8 cellular contexts compared by ENCODE assay signal in genomic region chr22:37020192-37020479, GRCh38. TPM values are rescaled to one million over a fixed set of nuclear protein-coding genes. Genes with fewer than 3 reads are reported as not detected.
A peak's percentile ranks its signal among the peaks of the same experiment; 100 is the strongest.
DNase-seq lines count a peak whose midpoint lies in the region; ATAC-seq and TF ChIP-seq lines count a peak whose summit lies in the region.

No MANE protein-coding gene starts in this region.

- intact Hi-C loops in left ventricle myocardium inferior (cut with micrococcal nuclease), result no loop called here

- ATAC-seq in GM19035 (IDR thresholded peaks at IDR 0.05; ENCODE audit: unreplicated experiment), result no peak

- TF ChIP-seq CTCF in DOHH2 (IDR thresholded peaks at IDR 0.05; ENCODE audit: low read depth, low read length, poor library complexity, severe bottlenecking) (no peak), left ventricle myocardium inferior (IDR thresholded peaks at IDR 0.05; ENCODE audit: borderline replicate concordance) (no peak), retinal pigment epithelial cell (conservative IDR thresholded peaks at IDR 0.05; ENCODE audit: low read depth, low read length) (no peak)

- H3K27me3 ChIP-seq in DOHH2 (ENCODE audit: control insufficient read depth, low read length), result no peaks in the 10 kb centered on the region
- no peaks in the 10 kb centered on the region for H3K27me3 ChIP-seq in left ventricle myocardium inferior (ENCODE audit: low read depth)

- no peak overlapping the region for H3K27ac Mint-ChIP-seq in activated naive CD8-positive, alpha-beta T cell

- H3K36me3 ChIP-seq in DOHH2 (ENCODE audit: control insufficient read depth, low read length) (peaks cover 10% of the 10 kb centered on the region), left ventricle myocardium inferior (peaks cover 12% of the 10 kb centered on the region)

- no peaks in the 10 kb centered on the region for H3F3A ChIP-seq in DOHH2 (ENCODE audit: control insufficient read depth, insufficient read depth)

- H3K27ac ChIP-seq in DOHH2 (ENCODE audit: low read depth, low read length), result peak overlapping the region; percentile 32
- peak overlapping the region; percentile 99 for H3K27ac ChIP-seq in left ventricle myocardium inferior (replicated peaks)

- H3K4me3 Mint-ChIP-seq in activated naive CD8-positive, alpha-beta T cell, result peak overlapping the region; percentile 82

- peak overlapping the region; percentile 87 for H3K4me2 ChIP-seq in DOHH2 (ENCODE audit: low read length)

- H3K27me3 Mint-ChIP-seq in activated naive CD8-positive, alpha-beta T cell, result peaks cover 7% of the 10 kb centered on the region

- H3K9me3 Mint-ChIP-seq in activated naive CD8-positive, alpha-beta T cell (ENCODE audit: low read depth), result no peaks in the 10 kb centered on the region

- H4K20me1 ChIP-seq in DOHH2 (ENCODE audit: control insufficient read depth, insufficient read depth, low read depth, low read length), result no peaks in the 10 kb centered on the region

- H3K9me3 ChIP-seq in DOHH2 (ENCODE audit: control insufficient read depth, insufficient read depth, low read length), result no peaks in the 10 kb centered on the region
- no peaks in the 10 kb centered on the region for H3K9me3 ChIP-seq in left ventricle myocardium inferior (replicated peaks)

- peaks cover 17% of the 10 kb centered on the region for H3K4me1 ChIP-seq in DOHH2 (ENCODE audit: control insufficient read depth, low read length)
- H3K4me1 ChIP-seq in left ventricle myocardium inferior, result peaks cover 92% of the 10 kb centered on the region

- H3K36me3 Mint-ChIP-seq in activated naive CD8-positive, alpha-beta T cell, result no peaks in the 10 kb centered on the region

- H3K4me3 ChIP-seq in DOHH2 (ENCODE audit: low read length) (peak overlapping the region; percentile 94), left ventricle myocardium inferior (peak overlapping the region; percentile 98), retinal pigment epithelial cell (ENCODE audit: low read length) (peak overlapping the region; percentile 81)
- peak overlapping the region; percentile 91 for H3K4me3 ChIP-seq in Jurkat, Clone E6-1 (ENCODE audit: low read length)

- DNase-seq in Jurkat, Clone E6-1 (ENCODE audit: low read depth, low spot score), result peak; percentile 20
- DNase-seq in left ventricle myocardium inferior, result no peak
- DNase-seq in retinal pigment epithelial cell (ENCODE audit: low read depth), result no peak
- no peak for DNase-seq in NCI-H1436 (lab: John Stamatoyannopoulos, UW)
- no peak for DNase-seq in activated CD4-positive, CD25-positive, alpha-beta regulatory T cell (lab: John Stamatoyannopoulos, UW)

- H3K4me1 Mint-ChIP-seq in activated naive CD8-positive, alpha-beta T cell (ENCODE audit: low read depth), result peaks cover 2% of the 10 kb centered on the region

- H3K9me2 ChIP-seq in DOHH2 (replicated peaks; ENCODE audit: control insufficient read depth, low read length), result no peaks in the 10 kb centered on the region

- peaks cover 18% of the 10 kb centered on the region for H3K79me2 ChIP-seq in DOHH2 (ENCODE audit: control insufficient read depth, low read length)

RNA-seq across cellular contexts. Expression of gene MPST, which starts 0.6 kb away (rescaled TPM):
- 55.0 TPM for polyA plus RNA-seq in Jurkat, Clone E6-1 (2012; ENCODE audit: insufficient read depth, insufficient read length)
- 58.3 TPM for total RNA-seq in left ventricle myocardium inferior

RNA-seq across cellular contexts. Expression of gene TST, which starts 0.9 kb away (rescaled TPM):
- polyA plus RNA-seq in Jurkat, Clone E6-1 (2012; ENCODE audit: insufficient read depth, insufficient read length), result 6.1 TPM
- total RNA-seq in left ventricle myocardium inferior, result 39.8 TPM

RNA-seq across cellular contexts. Expression of gene KCTD17, which starts 31.4 kb away (rescaled TPM):
- polyA plus RNA-seq in Jurkat, Clone E6-1 (2012; ENCODE audit: insufficient read depth, insufficient read length), result 33.9 TPM
- total RNA-seq in left ventricle myocardium inferior, result 14.3 TPM
